ENCODE assay signal across 18 cellular contexts in the genomic region with DNA sequence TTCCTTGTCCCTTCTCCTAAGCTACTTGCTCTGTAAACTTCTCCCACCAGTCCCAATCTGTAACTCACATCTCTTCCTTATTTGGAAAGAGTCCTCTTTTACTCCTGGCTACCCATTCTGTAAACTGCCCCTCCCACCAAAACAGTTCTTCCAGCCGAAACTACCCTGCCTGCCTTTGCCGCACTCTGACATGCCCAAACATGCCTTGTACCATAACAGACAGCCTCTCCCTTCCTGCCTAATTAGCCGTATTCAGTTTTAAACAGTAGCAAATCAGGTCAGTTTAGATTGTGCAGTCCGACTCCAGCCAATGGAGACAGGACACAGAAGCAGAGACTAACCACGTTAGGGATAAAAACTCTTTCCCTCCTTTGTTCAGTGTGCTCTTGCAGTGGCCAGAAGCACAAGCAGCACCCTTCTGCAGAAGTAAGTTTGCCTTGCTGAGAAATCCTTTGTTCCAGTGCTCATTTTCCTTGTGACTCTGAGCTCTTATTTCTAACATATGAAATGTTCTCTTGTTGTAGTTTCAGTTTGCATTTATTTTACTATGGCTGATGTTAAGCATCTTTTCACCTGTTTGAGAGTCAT. TPM values are rescaled to one million over a fixed set of nuclear protein-coding genes. Genes with fewer than 3 reads are reported as not detected.
"Had no signal": no experiment of that assay in that cellular context is flagged by ENCODE, and none has a peak within 500 bp of the region (broad histone marks: within the 10 kb centered on the region; RNA-seq: fewer than 3 reads in every experiment).

No MANE protein-coding gene starts in this region.

- H3K27ac ChIP-seq: adrenal gland, lower lobe of right lung, stomach, thoracic aorta, WERI-Rb-1 had no signal

- H3K27me3 ChIP-seq: adrenal gland had no signal

- H3K27ac Mint-ChIP-seq: activated naive CD4-positive, alpha-beta T cell treated with anti-CD3 and anti-CD28 coated beads, Interleukin-2, amount 10 ng/mL, durations not matched to agents 7 days and 5 days had no signal

- H3K4me1 ChIP-seq: adrenal gland, lower lobe of right lung, stomach had no signal

- DNase-seq: activated CD4-positive, alpha-beta T cell treated with anti-CD3 and anti-CD28 coated beads for 48 hours; activated CD8-positive, alpha-beta memory T cell treated with anti-CD3 and anti-CD28 coated beads for 24 hours; activated naive CD4-positive, alpha-beta T cell treated with anti-CD3 and anti-CD28 coated beads, Interleukin-2, amount 10 ng/mL, durations not matched to agents 7 days and 5 days; adrenal gland; central memory CD4-positive, alpha-beta T cell; erythroblast; left cardiac atrium; lower lobe of right lung; midbrain; naive thymus-derived CD4-positive, alpha-beta T cell; stimulated activated CD4-positive, alpha-beta T cell treated with anti-CD3 and anti-CD28 coated beads, Interleukin-15, amount 100 ng/mL, for 24 hours; stimulated activated CD4-positive, alpha-beta T cell treated with anti-CD3 and anti-CD28 coated beads, Interleukin-4, amount 100 ng/mL, for 24 hours; stomach; T-helper 1 cell; WERI-Rb-1 had no signal

- H3K4me3 Mint-ChIP-seq: activated naive CD4-positive, alpha-beta T cell treated with anti-CD3 and anti-CD28 coated beads, Interleukin-2, amount 10 ng/mL, durations not matched to agents 7 days and 5 days had no signal

- ATAC-seq: left cardiac atrium; lower lobe of right lung; naive thymus-derived CD4-positive, alpha-beta T cell had no signal

- H3K4me3 ChIP-seq: adrenal gland, lower lobe of right lung, stomach, thoracic aorta had no signal

- H3K4me1 Mint-ChIP-seq: activated naive CD4-positive, alpha-beta T cell treated with anti-CD3 and anti-CD28 coated beads, Interleukin-2, amount 10 ng/mL, durations not matched to agents 7 days and 5 days had no signal

- H3K27me3 Mint-ChIP-seq: activated naive CD4-positive, alpha-beta T cell treated with anti-CD3 and anti-CD28 coated beads, Interleukin-2, amount 10 ng/mL, durations not matched to agents 7 days and 5 days had no signal

- H3K36me3 ChIP-seq: adrenal gland, lower lobe of right lung, stomach, thoracic aorta, WERI-Rb-1 had no signal

RNA-seq across cellular contexts. Expression of a gene that starts 5.4 kb away (rescaled TPM):
- total RNA-seq: adrenal gland; left cardiac atrium; lower lobe of right lung; naive thymus-derived CD4-positive, alpha-beta T cell; osteoblast; renal cortical epithelial cell; stomach; thoracic aorta had no signal

RNA-seq across cellular contexts. Expression of a gene that starts 18.4 kb away (rescaled TPM):
- total RNA-seq: adrenal gland; left cardiac atrium; lower lobe of right lung; naive thymus-derived CD4-positive, alpha-beta T cell; osteoblast; renal cortical epithelial cell; stomach; thoracic aorta had no signal

RNA-seq across cellular contexts. Expression of a gene that starts 54.6 kb away (rescaled TPM):
- total RNA-seq: adrenal gland; left cardiac atrium; lower lobe of right lung; naive thymus-derived CD4-positive, alpha-beta T cell; osteoblast; renal cortical epithelial cell; stomach; thoracic aorta had no signal

RNA-seq across cellular contexts. Expression of a gene that starts 57.3 kb away (rescaled TPM):
- total RNA-seq: osteoblast, renal cortical epithelial cell had no signal
